In the genomic region with DNA sequence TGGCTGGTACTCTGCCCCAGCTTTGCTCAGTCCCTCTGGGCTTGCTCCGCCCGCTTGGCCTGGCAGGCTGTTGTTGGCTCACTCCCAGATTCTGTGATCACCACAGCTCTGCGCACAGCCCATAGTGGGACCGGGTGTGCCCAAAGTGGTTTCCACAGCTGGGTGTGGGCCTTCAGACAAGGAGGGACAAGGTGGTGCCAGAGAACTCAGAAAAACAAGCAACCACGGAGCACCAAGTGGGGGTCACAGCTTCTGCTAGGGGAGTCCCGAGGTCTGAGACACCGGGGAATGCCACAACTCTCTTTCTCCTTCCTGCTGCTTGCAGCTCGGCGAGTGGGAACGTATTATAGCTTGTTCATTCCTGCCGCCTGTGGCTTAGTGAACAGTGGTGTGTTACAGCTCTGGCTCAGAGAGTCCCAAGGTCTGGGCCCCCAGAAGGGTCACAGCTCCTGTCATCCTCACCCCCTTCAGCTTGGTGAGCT, we compare ENCODE assay signal across 9 cellular contexts. TPM values are rescaled to one million over a fixed set of nuclear protein-coding genes. Genes with fewer than 3 reads are reported as not detected.
DNase-seq lines count a peak whose midpoint lies in the region; ATAC-seq and TF ChIP-seq lines count a peak whose summit lies in the region.
"Had no signal": no experiment of that assay in that cellular context is flagged by ENCODE, and none has a peak within 500 bp of the region (broad histone marks: within the 10 kb centered on the region; RNA-seq: fewer than 3 reads in every experiment).

No MANE protein-coding gene starts in this region.

- H3K4me1 ChIP-seq in DND-41 (ENCODE audit: insufficient read depth, low read length) (no peaks in the 10 kb centered on the region), mammary epithelial cell (ENCODE audit: insufficient read depth, low read length) (peaks cover 40% of the 10 kb centered on the region)

- H3K79me2 ChIP-seq in DND-41 (ENCODE audit: insufficient read depth, low read length) (no peaks in the 10 kb centered on the region), mammary epithelial cell (ENCODE audit: insufficient read depth, low read length) (no peaks in the 10 kb centered on the region)

- H3K27me3 ChIP-seq in DND-41 (ENCODE audit: insufficient read depth, low read length, poor library complexity) (no peaks in the 10 kb centered on the region), mammary epithelial cell (ENCODE audit: insufficient read depth, low read length) (no peaks in the 10 kb centered on the region)

- H3K4me3 ChIP-seq in DND-41 (ENCODE audit: low read depth in 1 of 2, low read length in 2 of 2): no peak overlapping the region
- H3K4me3 ChIP-seq in mammary epithelial cell (replicated peaks in 1 of 3; ENCODE audit: insufficient read depth in 1 of 3, low read depth in 2 of 3, low read length in 3 of 3): peak overlapping the region in 1 of 3 experiments; percentile 14

- WGBS in mammary epithelial cell (ENCODE audit: low coverage, missing lambda C conversion rate): 2% methylated on average over 10 of the region's 11 CpGs

- dilution Hi-C loops in mammary epithelial cell (cut with HindIII; ENCODE audit: low sequenced_read_pairs): no loop called here

- H3K4me2 ChIP-seq in DND-41 (ENCODE audit: insufficient read depth, low read length) (no peak overlapping the region), mammary epithelial cell (ENCODE audit: insufficient read depth, low read depth, low read length) (peak overlapping the region; percentile 48)

- DNase-seq in DND-41: no peak
- DNase-seq in mammary epithelial cell: peak; percentile 98
- peak; percentile 77 for DNase-seq in myocyte (ENCODE audit: low read depth)
- DNase-seq in NCI-H1694 (lab: John Stamatoyannopoulos, UW): no peak
- DNase-seq in NCI-H82 treated with DMSO at 0.1 percent for 48 hours (lab: John Stamatoyannopoulos, UW; ENCODE audit: unreplicated experiment): no peak
- no peak for DNase-seq in activated T-cell treated with anti-CD3 and anti-CD28 coated beads for 4 hours
- no peak for DNase-seq in NCI-H146 (lab: John Stamatoyannopoulos, UW)

- intact Hi-C loops in mammary epithelial cell (cut with micrococcal nuclease): loop anchor here (10.0 kb wide), 1 partner anchor 114 kb away; no protein-coding TSS in a partner anchor

- CTCF ChIA-PET in mammary epithelial cell (lab: Charles Lee; ENCODE audit: low non-redundant PET): no interaction called here

- in situ Hi-C loops in mammary epithelial cell (cut with MboI; ENCODE audit: low sequenced_read_pairs in 2 of 2): no loop called here

- H3K9me3 ChIP-seq in DND-41 (ENCODE audit: insufficient read depth, low read length, severe bottlenecking) (no peaks in the 10 kb centered on the region), mammary epithelial cell (replicated peaks; ENCODE audit: insufficient read depth, low read length) (no peaks in the 10 kb centered on the region)

- no peaks in the 10 kb centered on the region for H3K36me3 ChIP-seq in DND-41 (ENCODE audit: insufficient read depth, low read length)
- no peaks in the 10 kb centered on the region for H3K36me3 ChIP-seq in mammary epithelial cell (ENCODE audit: insufficient read depth, low read length)

- no peaks in the 10 kb centered on the region for H4K20me1 ChIP-seq in DND-41 (ENCODE audit: insufficient read depth, low read length)
- no peaks in the 10 kb centered on the region for H4K20me1 ChIP-seq in mammary epithelial cell (ENCODE audit: insufficient read depth, low read length)

- no peak overlapping the region for H3K9ac ChIP-seq in DND-41 (ENCODE audit: low read depth, low read length)
- peak overlapping the region; percentile 56 for H3K9ac ChIP-seq in mammary epithelial cell (ENCODE audit: insufficient read depth, low read length)

- ATAC-seq in DND-41 (ENCODE audit: insufficient read depth, low read depth) (peak; percentile 29; the same call in 1 of the 3 replicates), HG02763 (IDR thresholded peaks at IDR 0.05; ENCODE audit: unreplicated experiment) (peak; percentile 29)

- no TSS peak for BruUV-seq in mammary epithelial cell (replicated peaks; lab: Mats Ljungman, UMichigan)

- H3K27ac ChIP-seq in DND-41 (ENCODE audit: low read length) (no peak overlapping the region), mammary epithelial cell (ENCODE audit: insufficient read depth, low read depth, low read length) (peak overlapping the region; percentile 98)

- no peak overlapping the region for H2AFZ ChIP-seq in DND-41 (ENCODE audit: low read depth, low read length)
- H2AFZ ChIP-seq in mammary epithelial cell (ENCODE audit: low read depth, low read length): peak overlapping the region; percentile 54

- TF ChIP-seq CTCF in DND-41 (IDR thresholded peaks at IDR 0.05; ENCODE audit: borderline replicate concordance, extremely low read depth, low read length, poor library complexity, severe bottlenecking) (no peak), mammary epithelial cell (conservative IDR thresholded peaks at IDR 0.05 in 1 of 2, IDR thresholded peaks at IDR 0.05 in 1 of 2; ENCODE audit: extremely low read depth in 1 of 2, insufficient read depth in 1 of 2, low read depth in 1 of 2, low read length in 2 of 2) (no peak)

RNA-seq across cellular contexts. Expression of a gene that starts 9.1 kb away (rescaled TPM):
- 1 to 10 TPM; 1.6 to 3.3 TPM for total RNA-seq in mammary epithelial cell
- polyA plus RNA-seq in mammary epithelial cell: 1.4 TPM
- polyA minus RNA-seq in mammary epithelial cell: 0.62 TPM
- total RNA-seq in myocyte: 0.05 and 1.8 TPM in 2 replicates
- 0.26 TPM for polyA plus RNA-seq in myocyte (2012)
- total RNA-seq: T-helper 2 cell treated with Interferon-gamma antibody and Interleukin-4, amounts not matched to agents 100 ng/mL and 5 ng/mL, for 36 hours had no signal

Comparison
In these comparisons a context has a peak if more than half of its experiments do, and no peak if none do; other contexts are left out.
1. DNase-seq: peak in mammary epithelial cell (single experiment) and myocyte (single experiment); none in DND-41 (single experiment), NCI-H1694 (single experiment), NCI-H82 treated with DMSO at 0.1 percent for 48 hours (single experiment), activated T-cell treated with anti-CD3 and anti-CD28 coated beads for 4 hours (single experiment) and NCI-H146 (single experiment).